ENCODE assay signal across 12 cellular contexts in the genomic region with DNA sequence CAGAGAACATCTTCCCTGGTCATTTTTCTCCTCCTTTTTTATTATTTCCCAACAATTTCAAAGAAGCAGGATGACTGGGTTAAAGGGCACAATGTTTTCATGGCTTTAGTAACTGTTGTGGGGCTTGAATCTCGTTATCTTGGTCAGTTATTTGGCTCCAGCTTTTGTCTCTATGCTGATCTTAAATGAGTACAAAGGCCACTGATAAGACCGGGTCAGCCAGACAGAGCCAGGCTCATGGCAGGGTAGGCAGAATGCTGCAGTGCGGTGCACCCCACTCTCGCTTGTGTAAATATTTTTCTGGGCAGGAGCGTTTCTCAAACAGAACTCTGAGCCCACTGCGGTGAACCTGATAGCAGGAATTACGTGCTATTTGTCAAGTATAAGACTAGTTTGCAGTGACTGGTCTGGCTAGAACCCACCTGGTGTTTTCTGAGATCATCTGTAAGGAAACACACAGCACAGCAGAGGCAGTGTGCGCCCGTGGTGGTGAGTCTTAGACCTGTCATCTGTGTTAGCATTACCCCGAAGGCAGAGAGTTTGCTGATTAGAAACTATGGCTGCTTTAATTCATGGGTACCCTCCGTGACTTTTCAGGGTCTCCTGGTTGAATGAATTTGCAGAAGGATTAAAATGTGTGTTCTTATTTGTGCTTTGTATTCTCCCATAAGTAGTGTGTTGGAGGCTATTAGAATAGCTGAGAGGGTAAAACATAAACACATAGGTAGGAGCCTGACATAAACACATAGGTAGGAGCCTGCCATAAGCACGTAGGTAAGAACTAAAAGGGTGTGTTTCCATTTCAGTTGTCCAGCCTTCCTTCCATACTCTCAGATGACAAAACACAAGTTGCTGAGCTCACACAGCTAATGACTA.
DNase-seq lines count a peak whose midpoint lies in the region; ATAC-seq, FAIRE-seq and TF ChIP-seq lines count a peak whose summit lies in the region.
"Had no signal": no experiment of that assay in that cellular context is flagged by ENCODE, and none has a peak within 500 bp of the region (broad histone marks: within the 10 kb centered on the region; RNA-seq: fewer than 3 reads in every experiment).

No MANE protein-coding gene starts in this region.

- H3K27me3 Mint-ChIP-seq in HFFc6 (ENCODE audit: insufficient read depth) (no peaks in the 10 kb centered on the region; the same call in 1 of the 2 replicates), natural killer cell (ENCODE audit: low read depth in 2 of 2) (peaks cover 0 to 5% of the 10 kb centered on the region in 2 donors)
- H3K27me3 Mint-ChIP-seq: activated naive CD8-positive, alpha-beta T cell treated with anti-CD3 and anti-CD28 coated beads for 36 hours had no signal

- peaks cover 7% of the 10 kb centered on the region for H3K36me3 Mint-ChIP-seq in HFFc6 (ENCODE audit: low read depth)
- H3K36me3 Mint-ChIP-seq in natural killer cell, result no peaks in the 10 kb centered on the region
- H3K36me3 Mint-ChIP-seq: activated naive CD8-positive, alpha-beta T cell treated with anti-CD3 and anti-CD28 coated beads for 36 hours had no signal

- TF ChIP-seq CTCF in HFFc6 (IDR thresholded peaks at IDR 0.05), result no peak
- no peak for TF ChIP-seq CTCF in cardiac fibroblast (IDR thresholded peaks at IDR 0.05; ENCODE audit: low read depth, low read length)
- peak in 1 of 3 experiments; percentile 18 for TF ChIP-seq CTCF in keratinocyte (optimal IDR thresholded peaks at IDR 0.05 in 1 of 3, IDR thresholded peaks at IDR 0.05 in 1 of 3, conservative IDR thresholded peaks at IDR 0.05 in 1 of 3; ENCODE audit: extremely low read depth in 1 of 3, insufficient read depth in 2 of 3, low read length in 3 of 3)
- no peak for TF ChIP-seq CTCF in natural killer cell (IDR thresholded peaks at IDR 0.05)

- DNase-seq in HFFc6 (no peak), cardiac fibroblast (ENCODE audit: low read depth in 2 of 2) (peak; percentile 34 to 54), keratinocyte (ENCODE audit: low read depth, low spot score) (no peak), cerebellum (ENCODE audit: low spot score) (no peak), NCI-H1092 treated with DMSO at 0.1 percent for 48 hours (lab: John Stamatoyannopoulos, UW) (no peak), natural killer cell (no peak), putamen (ENCODE audit: low spot score) (no peak)
- DNase-seq: activated CD4-positive, alpha-beta T cell treated with anti-CD3 and anti-CD28 coated beads, Interleukin-2, amount 10 ng/mL, durations not matched to agents 7 days and 5 days; activated naive CD8-positive, alpha-beta T cell treated with anti-CD3 and anti-CD28 coated beads for 36 hours; hippocampal formation; NCI-H146 had no signal

- no peak overlapping the region for H2AFZ ChIP-seq in keratinocyte (ENCODE audit: control insufficient read depth, low read length)

- H3K9ac ChIP-seq in keratinocyte (ENCODE audit: control insufficient read depth, extremely low read depth, insufficient read depth, low read length), result peak overlapping the region; percentile 88

- H3K27ac ChIP-seq in keratinocyte (ENCODE audit: control insufficient read depth, insufficient read depth, low read length) (peak overlapping the region; percentile 98), skin epidermis (peak overlapping the region in 16 of 21 experiments; percentile 21 to 89 (median 81))

- no peaks in the 10 kb centered on the region for H4K20me1 ChIP-seq in keratinocyte (ENCODE audit: control insufficient read depth, extremely low read depth, insufficient read depth, low read length)

- H3K4me3 Mint-ChIP-seq in HFFc6 (peak overlapping the region; percentile 36; the same call in 1 of the 2 replicates), natural killer cell (no peak overlapping the region)
- H3K4me3 Mint-ChIP-seq: activated CD4-positive, alpha-beta T cell treated with anti-CD3 and anti-CD28 coated beads, Interleukin-2, amount 10 ng/mL, durations not matched to agents 7 days and 5 days; activated naive CD8-positive, alpha-beta T cell treated with anti-CD3 and anti-CD28 coated beads for 36 hours had no signal

- intact Hi-C loops in natural killer cell (cut with micrococcal nuclease), result no loop called here

- H3K36me3 ChIP-seq in keratinocyte (ENCODE audit: control insufficient read depth in 2 of 2, extremely low read depth in 1 of 2, insufficient read depth in 2 of 2, low read length in 2 of 2), result peaks cover 0 to 3% of the 10 kb centered on the region in 2 experiments

- no peaks in the 10 kb centered on the region for H3K9me3 ChIP-seq in keratinocyte (ENCODE audit: control insufficient read depth, low read depth, low read length)

- ATAC-seq in natural killer cell, result no peak

- peaks cover 10% of the 10 kb centered on the region for H3K79me2 ChIP-seq in keratinocyte (ENCODE audit: control insufficient read depth, insufficient read depth, low read length)

- peak overlapping the region; percentile 97 for H3K4me2 ChIP-seq in keratinocyte (ENCODE audit: control insufficient read depth, extremely low read depth, insufficient read depth, low read depth, low read length)

- peak; percentile 46 for FAIRE-seq in keratinocyte (lab: Jason Lieb, UNC)

- peaks cover 60% of the 10 kb centered on the region for H3K4me1 ChIP-seq in keratinocyte (ENCODE audit: control insufficient read depth, extremely low read depth, insufficient read depth, low read length)

- no peaks in the 10 kb centered on the region for H3K9me1 ChIP-seq in keratinocyte (ENCODE audit: control insufficient read depth, extremely low read depth, insufficient read depth, low read length)

- no peaks in the 10 kb centered on the region for H3K27me3 ChIP-seq in keratinocyte (ENCODE audit: control insufficient read depth, extremely low read depth, insufficient read depth, low read length)

- H3K4me3 ChIP-seq in cardiac fibroblast (replicated peaks in 1 of 2; ENCODE audit: low read depth in 2 of 2, low read length in 2 of 2), result no peak overlapping the region
- H3K4me3 ChIP-seq in keratinocyte (ENCODE audit: control insufficient read depth in 2 of 3, extremely low read depth in 1 of 3, insufficient read depth in 2 of 3, low read depth in 1 of 3, low read length in 3 of 3), result peak overlapping the region in 1 of 3 experiments; percentile 61
- H3K4me3 ChIP-seq in skin epidermis, result no peak overlapping the region

- H3K4me1 Mint-ChIP-seq in HFFc6 (ENCODE audit: low read depth) (peaks cover 59% of the 10 kb centered on the region), natural killer cell (peaks cover 2 to 8% of the 10 kb centered on the region in 2 donors)
- H3K4me1 Mint-ChIP-seq: activated naive CD8-positive, alpha-beta T cell treated with anti-CD3 and anti-CD28 coated beads for 36 hours had no signal

- H3K27ac Mint-ChIP-seq in HFFc6 (peak overlapping the region; percentile 78), natural killer cell (no peak overlapping the region)
- H3K27ac Mint-ChIP-seq: activated CD4-positive, alpha-beta T cell treated with anti-CD3 and anti-CD28 coated beads, Interleukin-2, amount 10 ng/mL, durations not matched to agents 7 days and 5 days; activated naive CD8-positive, alpha-beta T cell treated with anti-CD3 and anti-CD28 coated beads for 36 hours had no signal

- H3K9me3 Mint-ChIP-seq in HFFc6, result no peaks in the 10 kb centered on the region
- H3K9me3 Mint-ChIP-seq in natural killer cell, result no peaks in the 10 kb centered on the region
- H3K9me3 Mint-ChIP-seq: activated CD4-positive, alpha-beta T cell treated with anti-CD3 and anti-CD28 coated beads, Interleukin-2, amount 10 ng/mL, durations not matched to agents 7 days and 5 days; activated naive CD8-positive, alpha-beta T cell treated with anti-CD3 and anti-CD28 coated beads for 36 hours had no signal

- dilution Hi-C loops in keratinocyte (cut with MboI; ENCODE audit: extremely low pct_ligation_motif_present, low sequenced_read_pairs), result no loop called here

Comparison
In these comparisons a context has a peak if more than half of its experiments do, and no peak if none do; other contexts are left out.
1. DNase-seq: peak in cardiac fibroblast (2 of 2); none in HFFc6 (single experiment), keratinocyte (single experiment), cerebellum (single experiment), NCI-H1092 treated with DMSO at 0.1 percent for 48 hours (single experiment), natural killer cell (single experiment) and putamen (single experiment).